Comparison of ENCODE assay signal across 21 cellular contexts in the genomic region with DNA sequence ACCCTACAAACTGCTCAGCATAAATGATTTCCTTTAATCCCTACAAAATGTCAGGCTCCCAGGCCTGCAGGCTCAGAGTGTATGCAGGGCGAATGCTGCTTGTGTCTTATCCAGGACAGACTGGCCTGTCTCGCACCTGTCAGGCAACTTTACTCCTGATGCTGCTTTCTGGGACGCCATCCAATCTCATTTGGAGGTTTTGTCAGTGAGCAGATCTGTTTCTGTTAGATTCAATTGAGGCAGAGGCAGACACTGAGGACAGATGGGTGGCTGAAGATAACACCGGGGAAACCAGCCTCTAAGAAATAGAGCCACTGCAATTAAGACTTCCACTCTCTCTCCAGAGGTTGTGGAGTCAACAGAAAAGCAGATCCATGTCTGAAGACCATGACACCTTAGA.
"Had no signal": no experiment of that assay in that cellular context is flagged by ENCODE, and none has a peak within 500 bp of the region (broad histone marks: within the 10 kb centered on the region; RNA-seq: fewer than 3 reads in every experiment).

No MANE protein-coding gene starts in this region.

- H3K36me3 Mint-ChIP-seq: activated naive CD4-positive, alpha-beta T cell treated with anti-CD3 and anti-CD28 coated beads, Interleukin-2, amount 10 ng/mL, durations not matched to agents 7 days and 5 days had no signal

- H3K4me1 Mint-ChIP-seq: activated naive CD4-positive, alpha-beta T cell treated with anti-CD3 and anti-CD28 coated beads, Interleukin-2, amount 10 ng/mL, durations not matched to agents 7 days and 5 days had no signal

- H3K9me3 ChIP-seq: breast epithelium, gastrocnemius medialis, left lung, prostate gland, right atrium auricular region, tibial nerve, uterus had no signal

- DNase-seq: activated CD4-positive, alpha-beta T cell treated with anti-CD3 and anti-CD28 coated beads for 48 hours; activated CD4-positive, CD25-positive, alpha-beta regulatory T cell; activated CD8-positive, alpha-beta T cell treated with anti-CD3 and anti-CD28 coated beads for 36 hours; activated effector memory CD4-positive, alpha-beta T cell treated with Interleukin-2 at 50 U/mL for 16 hours; activated naive CD4-positive, alpha-beta T cell treated with anti-CD3 and anti-CD28 coated beads, Interleukin-2, amount 10 ng/mL, durations not matched to agents 7 days and 5 days; activated T-cell treated with anti-CD3 and anti-CD28 coated beads, Interleukin-2, amount 50 U/mL, for 24 hours; aorta; effector CD4-positive, alpha-beta T cell; gastrocnemius medialis; left lung; midbrain; nephron progenitor cell; nucleus accumbens; stimulated activated CD4-positive, alpha-beta T cell treated with anti-CD3 and anti-CD28 coated beads, Interleukin-2, amount 100 ng/mL, for 24 hours; stimulated activated naive CD8-positive, alpha-beta T cell treated with anti-CD3 and anti-CD28 coated beads, Interleukin-15, Interleukin-2, amounts not matched to agents 100 U/mL and 50 U/mL, for 24 hours; T-helper 9 cell; uterus had no signal

- H3K27me3 ChIP-seq: breast epithelium, gastrocnemius medialis, left lung, right atrium auricular region, tibial nerve, uterus had no signal

- H3K4me1 ChIP-seq: breast epithelium, gastrocnemius medialis, left lung, prostate gland, right atrium auricular region, tibial nerve, uterus had no signal

- H3K4me3 ChIP-seq: breast epithelium, gastrocnemius medialis, left lung, prostate gland, right atrium auricular region, tibial nerve, uterus had no signal

- H3K27ac ChIP-seq: breast epithelium, gastrocnemius medialis, left lung, prostate gland, right atrium auricular region, tibial nerve, uterus had no signal

- H3K9me3 Mint-ChIP-seq: activated CD8-positive, alpha-beta T cell treated with anti-CD3 and anti-CD28 coated beads for 36 hours; nephron progenitor cell had no signal

- H3K36me3 ChIP-seq: breast epithelium, gastrocnemius medialis, left lung, prostate gland, right atrium auricular region, tibial nerve, uterus had no signal

- H3K27me3 Mint-ChIP-seq: activated CD8-positive, alpha-beta T cell treated with anti-CD3 and anti-CD28 coated beads for 36 hours; activated naive CD4-positive, alpha-beta T cell treated with anti-CD3 and anti-CD28 coated beads, Interleukin-2, amount 10 ng/mL, durations not matched to agents 7 days and 5 days; activated T-cell treated with anti-CD3 and anti-CD28 coated beads, Interleukin-2, amount 50 U/mL, for 24 hours had no signal

- ATAC-seq: activated CD8-positive, alpha-beta T cell treated with anti-CD3 and anti-CD28 coated beads for 36 hours; gastrocnemius medialis; left lung; stimulated activated naive CD8-positive, alpha-beta T cell treated with anti-CD3 and anti-CD28 coated beads, Interleukin-15, Interleukin-2, amounts not matched to agents 100 U/mL and 50 U/mL, for 24 hours had no signal

- H3K27ac Mint-ChIP-seq: activated CD8-positive, alpha-beta T cell treated with anti-CD3 and anti-CD28 coated beads for 36 hours; activated naive CD4-positive, alpha-beta T cell treated with anti-CD3 and anti-CD28 coated beads, Interleukin-2, amount 10 ng/mL, durations not matched to agents 7 days and 5 days; activated T-cell treated with anti-CD3 and anti-CD28 coated beads, Interleukin-2, amount 50 U/mL, for 24 hours; nephron progenitor cell had no signal

- H3K4me3 Mint-ChIP-seq: activated CD8-positive, alpha-beta T cell treated with anti-CD3 and anti-CD28 coated beads for 36 hours; activated naive CD4-positive, alpha-beta T cell treated with anti-CD3 and anti-CD28 coated beads, Interleukin-2, amount 10 ng/mL, durations not matched to agents 7 days and 5 days; activated T-cell treated with anti-CD3 and anti-CD28 coated beads, Interleukin-2, amount 50 U/mL, for 24 hours; nephron progenitor cell had no signal
